In genomic region chr1:85998105-85998504, GRCh38 we compare ENCODE assay signal across 16 cellular contexts.
A peak's percentile ranks its signal among the peaks of the same experiment; 100 is the strongest.
DNase-seq lines count a peak whose midpoint lies in the region; ATAC-seq and TF ChIP-seq lines count a peak whose summit lies in the region.
"Had no signal": no experiment of that assay in that cellular context is flagged by ENCODE, and none has a peak within 500 bp of the region (broad histone marks: within the 10 kb centered on the region; RNA-seq: fewer than 3 reads in every experiment).

No MANE protein-coding gene starts in this region.

- no peaks in the 10 kb centered on the region for H3K79me2 ChIP-seq in PC-9 (ENCODE audit: low read depth)
- H3K79me2 ChIP-seq in GM23338 (replicated peaks; ENCODE audit: insufficient read depth): no peaks in the 10 kb centered on the region

- no peaks in the 10 kb centered on the region for H3F3A ChIP-seq in PC-9 (ENCODE audit: insufficient read depth, low read depth)
- H3F3A ChIP-seq in GM23338 (replicated peaks; ENCODE audit: low read depth): no peaks in the 10 kb centered on the region

- no peak overlapping the region for H3K23ac ChIP-seq in IMR-90 (ENCODE audit: low read depth, low read length)

- dilution Hi-C loops in IMR-90 (cut with HindIII; ENCODE audit: low sequenced_read_pairs, unreplicated experiment): no loop called here

- H3K9me3 ChIP-seq in IMR-90 (ENCODE audit: control insufficient read depth, insufficient read depth, low read length) (no peaks in the 10 kb centered on the region), PC-9 (ENCODE audit: insufficient read depth, low read depth) (no peaks in the 10 kb centered on the region)

- DNase-seq in IMR-90: peak; percentile 39
- no peak for DNase-seq in PC-9
- peak; percentile 49 for DNase-seq in fibroblast of gingiva (ENCODE audit: low read depth)
- no peak for DNase-seq in neural crest cell (ENCODE audit: low read depth, low spot score)
- DNase-seq in GM23338 (ENCODE audit: low spot score): no peak
- no peak for DNase-seq in NCI-H1930 (lab: John Stamatoyannopoulos, UW)
- DNase-seq in dermis blood vessel endothelial cell: no peak
- DNase-seq: C1 segment of cervical spinal cord; Calu3; CD4-positive, alpha-beta T cell; DMS 273 treated with DMSO at 0.1 percent for 48 hours; GOT3; H9 had no signal

- no peak for TF ChIP-seq RAD21 in IMR-90 (IDR thresholded peaks at IDR 0.05; ENCODE audit: low read length)

- H3K9me2 ChIP-seq in PC-9 (ENCODE audit: insufficient read depth) (no peaks in the 10 kb centered on the region), GM23338 (ENCODE audit: insufficient read depth) (no peaks in the 10 kb centered on the region)

- H3K9ac ChIP-seq in IMR-90 (ENCODE audit: low read depth, low read length): no peak overlapping the region

- H3K27ac Mint-ChIP-seq in neural crest cell (ENCODE audit: unreplicated experiment) (peak overlapping the region; percentile 15), GM23338 (no peak overlapping the region)
- H3K27ac Mint-ChIP-seq: B cell; CD4-positive, alpha-beta T cell; H9; IgD-negative memory B cell had no signal

- H3K36me3 Mint-ChIP-seq in neural crest cell (ENCODE audit: low read depth): no peaks in the 10 kb centered on the region
- no peaks in the 10 kb centered on the region for H3K36me3 Mint-ChIP-seq in GM23338 (ENCODE audit: low read depth)
- H3K36me3 Mint-ChIP-seq: IgD-negative memory B cell had no signal

- H2BK5ac ChIP-seq in IMR-90 (ENCODE audit: low read depth, low read length, poor library complexity, severe bottlenecking): no peak overlapping the region

- H4K20me1 ChIP-seq in IMR-90 (ENCODE audit: insufficient read depth, low read length): no peaks in the 10 kb centered on the region
- H4K20me1 ChIP-seq in PC-9 (ENCODE audit: insufficient read depth): no peaks in the 10 kb centered on the region
- H4K20me1 ChIP-seq in GM23338 (replicated peaks; ENCODE audit: insufficient read depth): no peaks in the 10 kb centered on the region

- TF ChIP-seq CTCF in IMR-90 (conservative IDR thresholded peaks at IDR 0.05; ENCODE audit: low read depth, low read length) (no peak), PC-9 (conservative IDR thresholded peaks at IDR 0.05) (no peak), neural crest cell (conservative IDR thresholded peaks at IDR 0.05) (no peak), GM23338 (conservative IDR thresholded peaks at IDR 0.05; ENCODE audit: low read depth in 2 of 2) (no peak)

- H2AFZ ChIP-seq in IMR-90 (replicated peaks; ENCODE audit: low read length, poor library complexity) (no peak overlapping the region), PC-9 (0 out of 2 replicates have a peak overlapping the region, but pooled peaks have one; percentile 36), GM23338 (no peak overlapping the region)

- POLR2A ChIA-PET in IMR-90 (lab: Charles Lee; ENCODE audit: unreplicated experiment): interaction anchor here (0.6 kb wide), 1 partner anchor 9 kb away, joined by 3 read pairs; no protein-coding TSS in a partner anchor
- POLR2A ChIA-PET in PC-9 (lab: Charles Lee; ENCODE audit: unreplicated experiment): interaction anchor here (0.6 kb wide), 1 partner anchor 25 kb away, joined by 4 read pairs; no protein-coding TSS in a partner anchor

- no peaks in the 10 kb centered on the region for H3K4me1 ChIP-seq in IMR-90 (ENCODE audit: control insufficient read depth, insufficient read depth, low read length)
- H3K4me1 ChIP-seq in PC-9 (replicated peaks; ENCODE audit: insufficient read depth): no peaks in the 10 kb centered on the region
- no peaks in the 10 kb centered on the region for H3K4me1 ChIP-seq in GM23338 (ENCODE audit: insufficient read depth)

- BruUV-seq in IMR-90 (replicated peaks; lab: Mats Ljungman, UMichigan) (no TSS peak), PC-9 (replicated peaks; lab: Mats Ljungman, UMichigan) (no TSS peak)

- ATAC-seq in IMR-90 (ENCODE audit: low read depth) (peak; percentile 49), HG02588 (IDR thresholded peaks at IDR 0.05; ENCODE audit: unreplicated experiment) (no peak), GM23338 (no peak)

- intact Hi-C loops in IMR-90 (cut with micrococcal nuclease): no loop called here
- intact Hi-C loops in PC-9 (cut with micrococcal nuclease; ENCODE audit: unreplicated experiment): no loop called here

- no peak overlapping the region for H2BK20ac ChIP-seq in IMR-90 (ENCODE audit: low read depth, low read length)

- H3K36me3 ChIP-seq in IMR-90 (ENCODE audit: control insufficient read depth, insufficient read depth, low read length): no peaks in the 10 kb centered on the region
- no peaks in the 10 kb centered on the region for H3K36me3 ChIP-seq in PC-9 (ENCODE audit: low read depth)
- H3K36me3 ChIP-seq in GM23338 (ENCODE audit: insufficient read depth): no peaks in the 10 kb centered on the region

- H2BK120ac ChIP-seq in IMR-90 (ENCODE audit: low read depth, low read length): no peak overlapping the region

- H3K27ac ChIP-seq in IMR-90 (ENCODE audit: insufficient read depth, low read length) (no peak overlapping the region), PC-9 (no peak overlapping the region), GM23338 (ENCODE audit: low read depth) (no peak overlapping the region)

- H3K27me3 Mint-ChIP-seq in neural crest cell (ENCODE audit: low read depth) (no peaks in the 10 kb centered on the region), GM23338 (ENCODE audit: insufficient read depth, low read depth, poor library complexity) (no peaks in the 10 kb centered on the region)
- H3K27me3 Mint-ChIP-seq: CD4-positive, alpha-beta T cell had no signal

- no peak overlapping the region for H3K56ac ChIP-seq in IMR-90 (ENCODE audit: extremely low read depth, insufficient read depth, low read length)

- no peak overlapping the region for H3K4ac ChIP-seq in IMR-90 (ENCODE audit: low read depth, low read length)

- H4K5ac ChIP-seq in IMR-90 (ENCODE audit: low read depth, low read length): no peak overlapping the region

- H3K27me3 ChIP-seq in IMR-90 (ENCODE audit: control insufficient read depth, insufficient read depth, low read length): no peaks in the 10 kb centered on the region
- no peaks in the 10 kb centered on the region for H3K27me3 ChIP-seq in PC-9 (ENCODE audit: insufficient read depth, low read depth)
- no peaks in the 10 kb centered on the region for H3K27me3 ChIP-seq in GM23338 (ENCODE audit: insufficient read depth)

- no peak overlapping the region for H3K4me3 ChIP-seq in IMR-90 (ENCODE audit: insufficient read depth, low read depth, low read length)
- no peak overlapping the region for H3K4me3 ChIP-seq in PC-9
- no peak overlapping the region for H3K4me3 ChIP-seq in GM23338

- no peak for TF ChIP-seq POLR2A in IMR-90 (IDR thresholded peaks at IDR 0.05; ENCODE audit: low read depth, low read length)

- H3K9me1 ChIP-seq in IMR-90 (ENCODE audit: insufficient read depth, low read length): no peaks in the 10 kb centered on the region

- no peak overlapping the region for H4K8ac ChIP-seq in IMR-90 (ENCODE audit: low read depth in 2 of 2, low read length in 2 of 2)

- H2AK9ac ChIP-seq in IMR-90 (replicated peaks; ENCODE audit: low read depth, low read length, poor library complexity): no peak overlapping the region

- H3K4me2 ChIP-seq in IMR-90 (ENCODE audit: low read depth, low read length): no peak overlapping the region; the same call in 1 of the 2 replicates
- no peak overlapping the region for H3K4me2 ChIP-seq in PC-9
- H3K4me2 ChIP-seq in GM23338: no peak overlapping the region

- CTCF ChIA-PET in IMR-90 (lab: Yijun Ruan, JAX) (no interaction called here), PC-9 (lab: Charles Lee) (interaction anchor here (0.5 kb wide), 1 partner anchor 318 kb away, joined by 21 read pairs; no protein-coding TSS in a partner anchor)

- H3K4me1 Mint-ChIP-seq in neural crest cell (peaks cover 2% of the 10 kb centered on the region), GM23338 (no peaks in the 10 kb centered on the region)
- H3K4me1 Mint-ChIP-seq: B cell, H9, IgD-negative memory B cell had no signal

- H4K91ac ChIP-seq in IMR-90 (ENCODE audit: insufficient read depth, low read depth, low read length): no peak overlapping the region

- in situ Hi-C loops in IMR-90 (cut with MboI; ENCODE audit: low sequenced_read_pairs): no loop called here

- H3K79me1 ChIP-seq in IMR-90 (ENCODE audit: low read depth in 1 of 2, low read length in 2 of 2): no peaks in the 10 kb centered on the region

- H3K9me3 Mint-ChIP-seq in neural crest cell (no peaks in the 10 kb centered on the region), GM23338 (no peaks in the 10 kb centered on the region)
- H3K9me3 Mint-ChIP-seq: CD4-positive, alpha-beta T cell; H9; IgD-negative memory B cell had no signal

- WGBS in IMR-90 (ENCODE audit: extremely low coverage in 2 of 2, insufficient read length in 1 of 2), 2 experiments: no CpG with 5 or more reads among the region's 1 CpG

- H3K4me3 Mint-ChIP-seq in neural crest cell: no peak overlapping the region
- no peak overlapping the region for H3K4me3 Mint-ChIP-seq in GM23338
- H3K4me3 Mint-ChIP-seq: B cell; CD4-positive, alpha-beta T cell; H9; IgD-negative memory B cell had no signal

- no peak overlapping the region for H2BK15ac ChIP-seq in IMR-90 (ENCODE audit: low read depth, low read length)

- no peak overlapping the region for H3K14ac ChIP-seq in IMR-90 (replicated peaks; ENCODE audit: low read depth, low read length)

- no peak overlapping the region for H2AK5ac ChIP-seq in IMR-90 (ENCODE audit: low read depth, low read length)

- no peak overlapping the region for H3K18ac ChIP-seq in IMR-90 (ENCODE audit: low read depth, low read length)

TF ChIP-seq in IMR-90, 13 proteins besides CTCF, POLR2A, EP300 and RAD21:
- 0 out of 2 replicates have a peak, but pooled peaks have one; percentile 23 for TF ChIP-seq CEBPB (IDR thresholded peaks at IDR 0.05; ENCODE audit: low read depth, low read length)
- no peak for TF ChIP-seq RFX5 (IDR thresholded peaks at IDR 0.05; ENCODE audit: low read depth, low read length)

TF ChIP-seq in GM23338, 12 proteins besides CTCF, POLR2A, EP300 and RAD21 (continues in another document):
- no peak for TF ChIP-seq EZH2 (IDR thresholded peaks at IDR 0.05; ENCODE audit: low read depth, unreplicated experiment)
- no peak for TF ChIP-seq POLR2AphosphoS5 (IDR thresholded peaks at IDR 0.05; ENCODE audit: low read depth)
- TF ChIP-seq CREB1 (CRISPR knock-in tag; IDR thresholded peaks at IDR 0.05; ENCODE audit: low read depth): no peak

Comparison
In these comparisons a context has a peak if more than half of its experiments do, and no peak if none do; other contexts are left out.
1. DNase-seq: peak in IMR-90 (single experiment) and fibroblast of gingiva (single experiment); none in PC-9 (0 of 2), neural crest cell (single experiment), GM23338 (single experiment), NCI-H1930 (0 of 2) and dermis blood vessel endothelial cell (single experiment).